In the genomic region with DNA sequence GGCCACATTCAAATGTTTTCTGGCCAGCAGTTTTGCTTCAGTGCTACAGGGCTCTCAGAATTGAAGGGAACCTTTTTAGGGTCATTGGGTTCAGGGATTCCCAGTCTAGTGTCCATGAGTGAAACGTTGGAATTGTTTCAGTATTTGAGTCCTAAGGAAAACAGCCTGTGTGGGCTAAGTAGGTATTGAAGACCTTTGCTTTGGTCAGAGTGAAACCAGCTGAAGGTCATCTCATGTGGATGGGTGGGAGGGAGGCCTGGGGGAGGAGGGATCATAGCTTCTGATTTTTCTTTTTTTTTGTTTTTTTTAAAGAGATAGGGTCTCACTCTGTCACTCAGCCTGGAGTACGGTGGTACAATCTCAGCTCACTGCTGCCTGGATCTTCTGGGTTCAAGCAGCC, we compare ENCODE assay signal across 10 cellular contexts. TPM values are rescaled to one million over a fixed set of nuclear protein-coding genes. Genes with fewer than 3 reads are reported as not detected.
A peak's percentile ranks its signal among the peaks of the same experiment; 100 is the strongest.
DNase-seq lines count a peak whose midpoint lies in the region; ATAC-seq and TF ChIP-seq lines count a peak whose summit lies in the region.
"Had no signal": no experiment of that assay in that cellular context is flagged by ENCODE, and none has a peak within 500 bp of the region (broad histone marks: within the 10 kb centered on the region; RNA-seq: fewer than 3 reads in every experiment).

No MANE protein-coding gene starts in this region.

- no peak for ATAC-seq in central memory CD8-positive, alpha-beta T cell (replicated peaks; ENCODE audit: extremely low read depth, poor library complexity, severe bottlenecking)
- ATAC-seq in naive B cell (ENCODE audit: low read depth in 2 of 2) = no peak

- H3K9me3 Mint-ChIP-seq in activated T-cell treated with anti-CD3 and anti-CD28 coated beads, Interleukin-2, amount 50 U/mL, for 24 hours = peaks cover 11% of the 10 kb centered on the region
- no peaks in the 10 kb centered on the region for H3K9me3 Mint-ChIP-seq in central memory CD8-positive, alpha-beta T cell
- peaks cover 8 to 20% (median 11%) of the 10 kb centered on the region in 7 donors for H3K9me3 Mint-ChIP-seq in naive B cell

- no peaks in the 10 kb centered on the region for H3K9me3 ChIP-seq in testis
- H3K9me3 ChIP-seq: MG63 had no signal

- no peaks in the 10 kb centered on the region for H3K27me3 Mint-ChIP-seq in activated T-cell treated with anti-CD3 and anti-CD28 coated beads, Interleukin-2, amount 50 U/mL, for 24 hours
- H3K27me3 Mint-ChIP-seq in central memory CD8-positive, alpha-beta T cell = no peaks in the 10 kb centered on the region
- H3K27me3 Mint-ChIP-seq in naive B cell = no peaks in the 10 kb centered on the region

- peaks cover 16% of the 10 kb centered on the region for H3K4me1 ChIP-seq in testis

- in situ Hi-C loops in ACHN (cut with HindIII; ENCODE audit: low pct_ligation_motif_present, low pct_unique_long_range_greater_than_20kb, low sequenced_read_pairs) = no loop called here

- no peak for TF ChIP-seq POLR2A in testis (IDR thresholded peaks at IDR 0.05)

- peaks cover 58% of the 10 kb centered on the region for H3K36me3 Mint-ChIP-seq in activated T-cell treated with anti-CD3 and anti-CD28 coated beads, Interleukin-2, amount 50 U/mL, for 24 hours (ENCODE audit: low read depth)
- peaks cover 23% of the 10 kb centered on the region for H3K36me3 Mint-ChIP-seq in central memory CD8-positive, alpha-beta T cell (ENCODE audit: insufficient read depth)
- H3K36me3 Mint-ChIP-seq in naive B cell = peaks cover 15 to 33% of the 10 kb centered on the region in 2 donors

- H3K27ac ChIP-seq in testis = peak overlapping the region; percentile 39 to 72

- no peak overlapping the region for H3K4me3 ChIP-seq in testis
- H3K4me3 ChIP-seq: MG63 had no signal

- no peak for TF ChIP-seq CTCF in testis (IDR thresholded peaks at IDR 0.05)

- intact Hi-C loops in testis (cut with DNase I; ENCODE audit: low total_unique reads) = no loop called here

- no peaks in the 10 kb centered on the region for H3K27me3 ChIP-seq in testis
- H3K27me3 ChIP-seq: MG63 had no signal

- H3K27ac Mint-ChIP-seq in activated T-cell treated with anti-CD3 and anti-CD28 coated beads, Interleukin-2, amount 50 U/mL, for 24 hours = peak overlapping the region; percentile 82
- H3K27ac Mint-ChIP-seq in central memory CD8-positive, alpha-beta T cell (ENCODE audit: low read depth) = peak overlapping the region; percentile 78
- H3K27ac Mint-ChIP-seq in naive B cell = peak overlapping the region in 4 of 6 donors; percentile 14 to 83 (median 78)

- WGBS in testis, 2 donors = 56 to 62% methylated on average over 2 of the region's 2 CpGs

- H3K36me3 ChIP-seq in testis (ENCODE audit: low read depth, missing control alignments) = no peaks in the 10 kb centered on the region
- H3K36me3 ChIP-seq: MG63 had no signal

- peaks cover 97% of the 10 kb centered on the region for H3K4me1 Mint-ChIP-seq in activated T-cell treated with anti-CD3 and anti-CD28 coated beads, Interleukin-2, amount 50 U/mL, for 24 hours (ENCODE audit: low read depth)
- H3K4me1 Mint-ChIP-seq in central memory CD8-positive, alpha-beta T cell = peaks cover 96% of the 10 kb centered on the region
- H3K4me1 Mint-ChIP-seq in naive B cell = peaks cover 65 to 83% (median 79%) of the 10 kb centered on the region in 3 donors

- DNase-seq in activated T-cell treated with anti-CD3 and anti-CD28 coated beads, Interleukin-2, amount 50 U/mL, for 24 hours = no peak
- DNase-seq in activated T-cell treated with anti-CD3 and anti-CD28 coated beads, Interleukin-2, amount 50 U/mL, for 1 hour = no peak
- no peak for DNase-seq in central memory CD8-positive, alpha-beta T cell (ENCODE audit: low spot score in 2 of 2)
- DNase-seq in naive B cell (no peak), testis (no peak), inferior parietal cortex (ENCODE audit: extremely low spot score) (no peak), ACHN (no peak), OCI-M2 (lab: John Stamatoyannopoulos, UW; ENCODE audit: unreplicated experiment) (no peak)
- DNase-seq: MG63, NCI-H2107 had no signal

- H3K4me3 Mint-ChIP-seq in activated T-cell treated with anti-CD3 and anti-CD28 coated beads, Interleukin-2, amount 50 U/mL, for 24 hours = no peak overlapping the region
- peak overlapping the region; percentile 39 for H3K4me3 Mint-ChIP-seq in central memory CD8-positive, alpha-beta T cell
- H3K4me3 Mint-ChIP-seq in naive B cell = no peak overlapping the region

RNA-seq across cellular contexts. Expression of gene B3GNT2, which starts 20.2 kb away (rescaled TPM):
- polyA plus RNA-seq in naive B cell (ENCODE audit: low read depth in 6 of 6) (10 to 100 TPM; 24.8 to 43.4 (median 36.5) TPM), testis (ENCODE audit: insufficient read depth, low read depth, low replicate concordance) (19.7 TPM)
- total RNA-seq in testis = 10 to 100 TPM; 20.9 TPM
